Comparison of ENCODE assay signal across 24 cellular contexts in genomic region chr11:57979532-57980079, GRCh38. TPM values are rescaled to one million over a fixed set of nuclear protein-coding genes. Genes with fewer than 3 reads are reported as not detected.
"Had no signal": no experiment of that assay in that cellular context is flagged by ENCODE, and none has a peak within 500 bp of the region (broad histone marks: within the 10 kb centered on the region; RNA-seq: fewer than 3 reads in every experiment).

No MANE protein-coding gene starts in this region.

- H3K9me3 ChIP-seq: gastrocnemius medialis, left ventricle myocardium inferior, lower lobe of right lung, pancreas, prostate gland, sigmoid colon, stomach had no signal

- H3K27me3 ChIP-seq: gastrocnemius medialis, heart right ventricle, pancreas, sigmoid colon, stomach had no signal

- H3K27ac Mint-ChIP-seq: memory B cell, mesothelial cell of epicardium, nephron, type B pancreatic cell had no signal

- H3K36me3 Mint-ChIP-seq: memory B cell, mesothelial cell of epicardium, naive B cell, type B pancreatic cell had no signal

- H3K27ac ChIP-seq: gastrocnemius medialis, heart right ventricle, left ventricle myocardium inferior, lower lobe of right lung, prostate gland, sigmoid colon, stomach had no signal

- H3K4me1 Mint-ChIP-seq: memory B cell, mesothelial cell of epicardium, naive B cell had no signal

- H3K4me3 Mint-ChIP-seq: memory B cell, mesothelial cell of epicardium, naive B cell, nephron, type B pancreatic cell had no signal

- DNase-seq: effector memory CD4-positive, alpha-beta T cell; gastrocnemius medialis; heart right ventricle; left ventricle myocardium inferior; lower lobe of right lung; naive B cell; occipital lobe; pancreas; retina; sigmoid colon; small intestine; stimulated activated CD4-positive, alpha-beta T cell treated with anti-CD3 and anti-CD28 coated beads, Interleukin-12 subunit alpha, Interleukin-12 subunit beta, amount 100 ng/mL, for 4 hours; stimulated activated naive CD4-positive, alpha-beta T cell; stomach had no signal

- ATAC-seq: esophagus mucosa, gastrocnemius medialis, heart right ventricle, lower lobe of right lung, pancreas had no signal

- H3K4me3 ChIP-seq: gastrocnemius medialis, heart right ventricle, left ventricle myocardium inferior, lower lobe of right lung, pancreas, prostate gland, sigmoid colon, stomach had no signal

- H3K36me3 ChIP-seq: gastrocnemius medialis, heart right ventricle, left ventricle myocardium inferior, lower lobe of right lung, pancreas, prostate gland, sigmoid colon, stomach had no signal

- H3K4me1 ChIP-seq: lower lobe of right lung, prostate gland, sigmoid colon had no signal

- H3K9me3 Mint-ChIP-seq: mesothelial cell of epicardium, nephron, type B pancreatic cell had no signal

RNA-seq across cellular contexts. Expression of gene OR9Q1, which starts 44.1 kb away (rescaled TPM):
- total RNA-seq: esophagus mucosa, fibroblast of villous mesenchyme, gastrocnemius medialis, heart right ventricle, left ventricle myocardium inferior, lower lobe of right lung, mesothelial cell of epicardium, mucosa of gallbladder, occipital lobe, pancreas, prostate gland, sigmoid colon, stomach had no signal
- polyA plus RNA-seq: heart right ventricle, keratinocyte, pancreas, sigmoid colon, small intestine, stomach had no signal

RNA-seq across cellular contexts. Expression of gene OR6Q1, which starts 51.1 kb away (rescaled TPM):
- total RNA-seq: esophagus mucosa, fibroblast of villous mesenchyme, gastrocnemius medialis, heart right ventricle, left ventricle myocardium inferior, lower lobe of right lung, mesothelial cell of epicardium, mucosa of gallbladder, occipital lobe, pancreas, prostate gland, sigmoid colon, stomach had no signal
- polyA plus RNA-seq: heart right ventricle, keratinocyte, pancreas, sigmoid colon, small intestine, stomach, thymus had no signal
